ENCODE assay signal across 8 cellular contexts in the genomic region with DNA sequence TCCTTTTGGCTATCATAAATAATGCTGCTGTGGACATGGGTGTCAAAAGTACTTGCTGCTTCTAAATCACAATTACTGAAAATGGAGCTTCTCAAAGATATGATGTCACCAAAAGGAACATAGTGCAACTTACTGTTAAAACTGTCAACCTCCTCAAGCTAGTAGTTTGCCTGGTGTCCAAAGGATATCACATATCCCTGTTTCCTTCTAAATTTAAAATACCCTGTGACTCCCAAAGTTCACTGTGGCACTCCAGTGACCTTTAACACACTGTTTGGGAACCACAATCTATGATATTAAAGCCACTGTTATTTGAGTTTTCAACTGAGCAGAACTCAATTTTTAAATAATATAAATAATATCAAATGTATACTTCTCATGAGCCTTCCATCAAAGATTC. TPM values are rescaled to one million over a fixed set of nuclear protein-coding genes. Genes with fewer than 3 reads are reported as not detected.
"Had no signal": no experiment of that assay in that cellular context is flagged by ENCODE, and none has a peak within 500 bp of the region (broad histone marks: within the 10 kb centered on the region; RNA-seq: fewer than 3 reads in every experiment).

No MANE protein-coding gene starts in this region.

- H3K4me3 ChIP-seq: K562 had no signal

- DNase-seq: IMR-90, KBM-7, KG1 had no signal

- H3K9me3 Mint-ChIP-seq: IgD-negative memory B cell had no signal

- H3K27ac Mint-ChIP-seq: IgD-negative memory B cell had no signal

- H3K4me3 Mint-ChIP-seq: IgD-negative memory B cell had no signal

- FAIRE-seq: HepG2, HTR-8/SVneo, K562 had no signal

- H3K27ac ChIP-seq: HL-60 had no signal

- H3K36me3 Mint-ChIP-seq: IgD-negative memory B cell had no signal

RNA-seq across cellular contexts. Expression of a gene that starts 18.2 kb away (rescaled TPM):
- polyA plus RNA-seq: IgD-negative memory B cell had no signal
